ENCODE assay signal across 25 cellular contexts in the genomic region with DNA sequence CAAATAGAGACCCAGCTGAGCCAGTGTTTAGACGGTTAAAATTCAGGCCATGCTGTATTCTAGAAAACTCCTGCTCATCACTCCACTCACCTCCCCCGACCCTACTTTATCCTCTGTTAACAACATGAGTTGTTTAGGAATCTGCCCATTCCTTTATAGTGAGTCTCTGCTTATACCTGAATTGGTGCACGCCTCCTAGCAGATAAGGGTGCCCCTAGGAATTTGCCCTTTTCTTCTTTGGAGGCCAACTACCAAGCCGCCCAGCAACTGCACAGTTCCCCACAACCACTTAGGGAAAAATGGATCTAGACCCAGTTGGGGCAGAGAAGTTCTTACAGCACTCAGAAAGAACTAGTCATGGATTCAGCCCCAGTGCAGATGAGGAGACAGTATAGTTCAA.
"Had no signal": no experiment of that assay in that cellular context is flagged by ENCODE, and none has a peak within 500 bp of the region (broad histone marks: within the 10 kb centered on the region; RNA-seq: fewer than 3 reads in every experiment).

No MANE protein-coding gene starts in this region.

- H3K4me1 ChIP-seq: suprapubic skin, testis, thyroid gland, tibial artery, tibial nerve, upper lobe of left lung, upper lobe of right lung, uterus had no signal

- H3K27ac ChIP-seq: stomach, suprapubic skin, testis, thoracic aorta, thyroid gland, tibial artery, tibial nerve, transverse colon, upper lobe of left lung, upper lobe of right lung, uterus, vagina had no signal

- H3K27me3 ChIP-seq: stomach, suprapubic skin, testis, thyroid gland, tibial artery, tibial nerve, transverse colon, upper lobe of left lung, upper lobe of right lung, uterus, vagina had no signal

- H3K4me3 ChIP-seq: stomach, suprapubic skin, testis, thoracic aorta, thyroid gland, tibial artery, tibial nerve, transverse colon, upper lobe of left lung, upper lobe of right lung, uterus, vagina had no signal

- H3K36me3 ChIP-seq: suprapubic skin, thoracic aorta, thyroid gland, upper lobe of left lung, uterus, vagina had no signal

- H3K9me3 ChIP-seq: stomach, suprapubic skin, testis, thoracic aorta, thyroid gland, tibial artery, tibial nerve, transverse colon, upper lobe of left lung, upper lobe of right lung, uterus, vagina had no signal

- ATAC-seq: stimulated activated effector memory CD8-positive, alpha-beta T cell treated with anti-CD3 and anti-CD28 coated beads, Interleukin-12 subunit alpha, Interleukin-12 subunit beta, amount 100 ng/mL, for 72 hours; stimulated activated memory B cell treated with anti-CD40 and anti-IgM and Interleukin-4, amounts not matched to agents 10 μg/mL and 1 μg/mL and 100 μg/mL, for 72 hours; stimulated activated naive B cell treated with anti-CD40 and anti-IgM and Interleukin-4, amounts not matched to agents 10 μg/mL and 1 μg/mL and 100 μg/mL, for 72 hours; stimulated activated naive CD8-positive, alpha-beta T cell treated with anti-CD3 and anti-CD28 coated beads, Interleukin-15, amount 100 ng/mL, for 72 hours; stimulated activated naive CD8-positive, alpha-beta T cell treated with anti-CD3 and anti-CD28 coated beads, Interleukin-15, Interleukin-2, amounts not matched to agents 100 U/mL and 50 U/mL, for 24 hours; upper lobe of right lung had no signal

- DNase-seq: stimulated activated CD4-positive, alpha-beta T cell treated with anti-CD3 and anti-CD28 coated beads, Interleukin-2, amount 100 ng/mL, for 48 hours; stimulated activated CD4-positive, alpha-beta T cell treated with anti-CD3 and anti-CD28 coated beads, Interleukin-4, amount 100 ng/mL, for 1 hour; stimulated activated CD4-positive, alpha-beta T cell treated with anti-CD3 and anti-CD28 coated beads, Interleukin-4, amount 100 ng/mL, for 24 hours; stimulated activated CD4-positive, alpha-beta T cell treated with anti-CD3 and anti-CD28 coated beads, Interleukin-4, amount 100 ng/mL, for 4 hours; stimulated activated CD8-positive, alpha-beta memory T cell treated with anti-CD3 and anti-CD28 coated beads, Interleukin-4, amount 100 ng/mL, for 48 hours; stimulated activated naive B cell treated with anti-CD40 and anti-IgM and Interleukin-4, amounts not matched to agents 10 μg/mL and 1 μg/mL and 100 μg/mL, for 72 hours; stimulated activated naive CD4-positive, alpha-beta T cell; stimulated activated naive CD4-positive, alpha-beta T cell treated with Interleukin-2 at 50 U/mL for 16 hours; stimulated activated naive CD8-positive, alpha-beta T cell treated with anti-CD3 and anti-CD28 coated beads, Interleukin-15, amount 100 ng/mL, for 72 hours; stimulated activated naive CD8-positive, alpha-beta T cell treated with anti-CD3 and anti-CD28 coated beads, Interleukin-15, Interleukin-2, amounts not matched to agents 100 U/mL and 50 U/mL, for 24 hours; stomach; substantia nigra; testis; thyroid gland; tibial artery; transverse colon; upper lobe of left lung; upper lobe of right lung; uterus had no signal
